8 cellular contexts compared by ENCODE assay signal in the genomic region with DNA sequence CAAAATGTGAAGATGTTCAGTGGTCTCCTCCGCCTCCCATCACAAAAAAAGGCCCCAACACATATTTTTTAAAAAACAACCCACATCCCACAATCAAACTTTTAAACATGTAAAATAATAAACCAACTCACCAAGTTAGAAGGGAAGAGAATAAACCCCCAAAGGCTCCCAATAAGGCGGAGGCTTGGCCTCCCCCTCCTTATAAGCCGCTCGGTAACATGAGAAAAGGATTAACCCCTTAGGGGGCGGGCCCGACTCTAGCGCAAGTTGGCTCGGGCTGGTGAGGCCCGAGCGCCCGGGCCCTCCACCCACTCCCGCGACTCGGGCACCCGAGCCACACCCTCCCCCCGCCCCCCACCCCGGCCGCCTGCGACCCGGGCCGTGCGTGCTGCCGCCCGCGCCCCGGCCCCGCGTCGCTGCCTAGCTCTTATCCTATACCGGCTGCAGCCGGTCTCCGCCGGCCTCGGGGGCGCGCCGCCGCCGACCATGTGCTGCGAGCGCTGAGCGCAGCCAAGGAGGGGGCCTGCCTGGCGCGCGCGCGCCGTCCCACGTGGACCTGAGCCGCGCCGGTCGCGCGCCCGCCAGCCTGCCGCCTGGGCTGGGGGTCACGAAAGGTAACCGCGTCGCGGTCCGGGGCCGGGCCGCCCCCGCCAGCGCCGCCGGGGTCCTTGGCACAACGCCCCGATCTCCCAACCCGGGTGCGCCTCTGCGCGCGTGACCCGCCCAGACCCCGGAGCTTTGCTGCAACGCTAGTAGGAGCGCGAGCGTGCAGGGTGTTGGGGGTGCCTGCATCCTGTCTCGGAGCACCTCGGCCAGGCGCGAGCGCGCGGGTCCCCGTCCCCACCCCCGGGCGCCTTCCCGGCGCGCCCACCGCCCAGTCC. TPM values are rescaled to one million over a fixed set of nuclear protein-coding genes. Genes with fewer than 3 reads are reported as not detected.
A peak's percentile ranks its signal among the peaks of the same experiment; 100 is the strongest.
DNase-seq lines count a peak whose midpoint lies in the region; ATAC-seq and TF ChIP-seq lines count a peak whose summit lies in the region.

A gene (plus strand): TSS at position 541 of the 881 bp plus-strand sequence. CDS start 15,999 bp downstream, outside the sequence.
A gene with protein sequence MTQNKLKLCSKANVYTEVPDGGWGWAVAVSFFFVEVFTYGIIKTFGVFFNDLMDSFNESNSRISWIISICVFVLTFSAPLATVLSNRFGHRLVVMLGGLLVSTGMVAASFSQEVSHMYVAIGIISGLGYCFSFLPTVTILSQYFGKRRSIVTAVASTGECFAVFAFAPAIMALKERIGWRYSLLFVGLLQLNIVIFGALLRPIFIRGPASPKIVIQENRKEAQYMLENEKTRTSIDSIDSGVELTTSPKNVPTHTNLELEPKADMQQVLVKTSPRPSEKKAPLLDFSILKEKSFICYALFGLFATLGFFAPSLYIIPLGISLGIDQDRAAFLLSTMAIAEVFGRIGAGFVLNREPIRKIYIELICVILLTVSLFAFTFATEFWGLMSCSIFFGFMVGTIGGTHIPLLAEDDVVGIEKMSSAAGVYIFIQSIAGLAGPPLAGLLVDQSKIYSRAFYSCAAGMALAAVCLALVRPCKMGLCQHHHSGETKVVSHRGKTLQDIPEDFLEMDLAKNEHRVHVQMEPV (minus strand): TSS at position 173 of the 881 bp plus-strand sequence. CDS start 12,807 bp downstream, outside the sequence.

- POLR2A ChIA-PET in OCI-LY7 (lab: Charles Lee): interaction anchor here (0.5 to 9.1 kb wide), 17 partner anchors 12 to 253 kb away, joined by 3 to 67 read pairs (median 4); a partner anchor contains a TSS

- H3K4me2 ChIP-seq in OCI-LY7 (ENCODE audit: low read length): peak within 1 kb of the TSS; percentile 77

- H3K27me3 ChIP-seq in stomach smooth muscle (ENCODE audit: control insufficient read depth in 1 of 2, insufficient read depth in 2 of 2, low read length in 2 of 2): peaks cover 40 to 52% of the 10 kb centered on the region in 2 donors

- intact Hi-C loops in OCI-LY7 (cut with micrococcal nuclease; ENCODE audit: unreplicated experiment): loop anchor here (1.0 to 5.0 kb wide), 4 partner anchors 53 to 296 kb away; no protein-coding TSS in a partner anchor

- no peaks in the 10 kb centered on the region for H3K27me3 Mint-ChIP-seq in activated T-helper 17 cell treated with anti-CD3 and anti-CD28 coated beads, Interleukin-2, amount 50 U/mL, for 72 hours
- H3K27me3 Mint-ChIP-seq in neural crest cell (ENCODE audit: low read depth): peaks cover 50% of the 10 kb centered on the region

- peak within 1 kb of the TSS; percentile 61; the same call in 1 of the 2 replicates for H2AFZ ChIP-seq in OCI-LY7 (ENCODE audit: low read length)

- H3K9ac ChIP-seq in stomach smooth muscle (ENCODE audit: low read length in 2 of 2): peak within 1 kb of the TSS in 1 of 2 donors; percentile 14

- H3K4me1 ChIP-seq in OCI-LY7 (ENCODE audit: insufficient read depth, low read length, poor library complexity, severe bottlenecking) (peaks cover 59% of the 10 kb centered on the region), stomach smooth muscle (ENCODE audit: control insufficient read depth, insufficient read depth, low read length) (peaks cover 21% of the 10 kb centered on the region)

- peak within 1 kb of the TSS; percentile 89 for H3K27ac Mint-ChIP-seq in activated T-helper 17 cell treated with anti-CD3 and anti-CD28 coated beads, Interleukin-2, amount 50 U/mL, for 72 hours
- no peak within 1 kb of the TSS for H3K27ac Mint-ChIP-seq in neural crest cell (ENCODE audit: unreplicated experiment)

- no peaks in the 10 kb centered on the region for H3K9me2 ChIP-seq in OCI-LY7 (ENCODE audit: insufficient read depth, low read length)

- no peaks in the 10 kb centered on the region for H3K9me3 Mint-ChIP-seq in activated T-helper 17 cell treated with anti-CD3 and anti-CD28 coated beads, Interleukin-2, amount 50 U/mL, for 72 hours
- no peaks in the 10 kb centered on the region for H3K9me3 Mint-ChIP-seq in neural crest cell

- no peaks in the 10 kb centered on the region for H4K20me1 ChIP-seq in OCI-LY7 (ENCODE audit: insufficient read depth, low read length)

- H3K4me1 Mint-ChIP-seq in activated T-helper 17 cell treated with anti-CD3 and anti-CD28 coated beads, Interleukin-2, amount 50 U/mL, for 72 hours: peaks cover 31% of the 10 kb centered on the region
- peaks cover 32% of the 10 kb centered on the region for H3K4me1 Mint-ChIP-seq in neural crest cell

- H3K27ac ChIP-seq in OCI-LY7 (ENCODE audit: low read depth, low read length, poor library complexity, severe bottlenecking) (peak within 1 kb of the TSS; percentile 94), stomach smooth muscle (ENCODE audit: low read length) (no peak within 1 kb of the TSS)

- no peak for TF ChIP-seq CTCF in OCI-LY7 (conservative IDR thresholded peaks at IDR 0.05; ENCODE audit: low read length)
- TF ChIP-seq CTCF in fibroblast of the aortic adventitia (IDR thresholded peaks at IDR 0.05; ENCODE audit: insufficient read depth, low read length): no peak
- TF ChIP-seq CTCF in neural crest cell (conservative IDR thresholded peaks at IDR 0.05): no peak

- peaks cover 39% of the 10 kb centered on the region; the same call in 1 of the 2 replicates for H3K79me2 ChIP-seq in OCI-LY7 (ENCODE audit: insufficient read depth, low read depth, low read length)

- H3K9me3 ChIP-seq in OCI-LY7 (ENCODE audit: low read length) (no peaks in the 10 kb centered on the region), stomach smooth muscle (ENCODE audit: control insufficient read depth in 2 of 2, low read length in 2 of 2) (no peaks in the 10 kb centered on the region)

- no peaks in the 10 kb centered on the region for H3K36me3 Mint-ChIP-seq in activated T-helper 17 cell treated with anti-CD3 and anti-CD28 coated beads, Interleukin-2, amount 50 U/mL, for 72 hours (ENCODE audit: low read depth)
- no peaks in the 10 kb centered on the region for H3K36me3 Mint-ChIP-seq in neural crest cell (ENCODE audit: low read depth)

- H3K4me3 ChIP-seq in OCI-LY7 (ENCODE audit: low read depth, low read length, poor library complexity, severe bottlenecking) (peak within 1 kb of the TSS; percentile 85), fibroblast of the aortic adventitia (ENCODE audit: low read depth, low read length) (peak within 1 kb of the TSS; percentile 71), stomach smooth muscle (ENCODE audit: low read length in 2 of 2) (peak within 1 kb of the TSS; percentile 55 to 76)

- DNase-seq in COLO668 (lab: John Stamatoyannopoulos, UW; ENCODE audit: unreplicated experiment) (peak; percentile 90), HT1080 (ENCODE audit: low read depth) (peak; percentile 55), OCI-LY7 (ENCODE audit: low spot score) (peak; percentile 96), fibroblast of the aortic adventitia (ENCODE audit: low read depth) (no peak), neural crest cell (ENCODE audit: low read depth, low spot score) (peak; percentile 52)

- peak within 1 kb of the TSS; percentile 97 for H3K4me3 Mint-ChIP-seq in activated T-helper 17 cell treated with anti-CD3 and anti-CD28 coated beads, Interleukin-2, amount 50 U/mL, for 72 hours
- peak within 1 kb of the TSS; percentile 91 for H3K4me3 Mint-ChIP-seq in neural crest cell

- ATAC-seq in GM21360 (IDR thresholded peaks at IDR 0.05; ENCODE audit: unreplicated experiment): peak; percentile 44
- peak; percentile 64 for ATAC-seq in activated T-helper 17 cell treated with anti-CD3 and anti-CD28 coated beads, Interleukin-2, amount 50 U/mL, for 72 hours (replicated peaks)

- BruUV-seq in OCI-LY7 (replicated peaks; lab: Mats Ljungman, UMichigan): no TSS peak

- CTCF ChIA-PET in OCI-LY7 (lab: Charles Lee; ENCODE audit: unreplicated experiment): no interaction called here

- H3K36me3 ChIP-seq in OCI-LY7 (ENCODE audit: insufficient read depth, low read length): peaks cover 2% of the 10 kb centered on the region
- no peaks in the 10 kb centered on the region for H3K36me3 ChIP-seq in stomach smooth muscle (ENCODE audit: control insufficient read depth in 2 of 2, insufficient read depth in 2 of 2, low read length in 2 of 2)

RNA-seq across cellular contexts. Expression of the first gene that starts in this region (rescaled TPM):
- total RNA-seq in HT1080 (2014; rRNA removed; shearing (Covaris generic)): 1.0 and 1.2 TPM in 2 replicates
- polyA plus RNA-seq in HT1080 (2015; cell fraction: cytosol; rRNA removed): 3.2 and 3.7 TPM in 2 replicates
- 4.3 and 8.9 TPM in 2 replicates for polyA plus RNA-seq in HT1080 (2015; cell fraction: nucleus; rRNA removed)
- 24.2 and 26.1 TPM in 2 replicates for total RNA-seq in OCI-LY7 (2014; rRNA removed; shearing (Covaris generic))
- total RNA-seq in OCI-LY7 (2022) (51.6 and 53.0 TPM in 2 replicates), fibroblast of the aortic adventitia (ENCODE audit: low replicate concordance) (0.25 and 2.7 TPM in 2 replicates), neural crest cell (5.0 and 6.2 TPM in 2 replicates)
- 1 to 10 TPM; 4.8 to 6.3 TPM for total RNA-seq in activated T-helper 17 cell treated with anti-CD3 and anti-CD28 coated beads, Interleukin-2, amount 50 U/mL, for 72 hours

RNA-seq across cellular contexts. Expression of the second gene that starts in this region (rescaled TPM):
- total RNA-seq in HT1080 (2014; rRNA removed; shearing (Covaris generic)): 0.16 TPM in 1 of 2 replicates, not detected in the other
- 0.16 and 1.5 TPM in 2 replicates for polyA plus RNA-seq in HT1080 (2015; cell fraction: cytosol; rRNA removed)
- polyA plus RNA-seq in HT1080 (2015; cell fraction: nucleus; rRNA removed): 0.22 and 0.26 TPM in 2 replicates
- total RNA-seq in OCI-LY7 (2014; rRNA removed; shearing (Covaris generic)): 3.7 and 4.5 TPM in 2 replicates
- total RNA-seq in OCI-LY7 (2022): 15.4 and 18.9 TPM in 2 replicates
- total RNA-seq in activated T-helper 17 cell treated with anti-CD3 and anti-CD28 coated beads, Interleukin-2, amount 50 U/mL, for 72 hours: 1 to 10 TPM in 1 of 2 donors, under 1 TPM in 1; 0.64 to 5.5 TPM
- 0.09 TPM in 1 of 2 replicates, not detected in the other for total RNA-seq in fibroblast of the aortic adventitia (ENCODE audit: low replicate concordance)
- 0.23 and 0.66 TPM in 2 replicates for total RNA-seq in neural crest cell
